In the genomic region with DNA sequence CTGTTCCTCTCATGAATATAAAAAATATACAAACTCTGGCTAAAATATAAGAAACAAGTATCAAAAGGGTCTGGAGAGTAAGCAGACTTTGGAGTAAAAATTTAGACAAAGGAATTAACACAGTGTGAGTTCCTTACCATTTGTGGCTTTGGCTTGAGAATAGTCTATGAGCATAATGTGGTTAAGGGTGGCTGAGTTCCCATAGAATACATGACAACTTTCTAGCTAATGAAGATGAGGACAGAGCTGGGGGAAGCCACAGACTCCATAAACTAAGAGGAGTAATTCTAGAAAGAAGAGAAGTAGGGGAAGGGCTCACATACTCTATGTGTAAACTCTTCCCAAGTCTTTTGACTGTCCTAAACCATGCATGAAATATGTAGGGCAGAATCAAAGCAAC, we compare ENCODE assay signal across 21 cellular contexts.
DNase-seq lines count a peak whose midpoint lies in the region; ATAC-seq, FAIRE-seq and TF ChIP-seq lines count a peak whose summit lies in the region.
"Had no signal": no experiment of that assay in that cellular context is flagged by ENCODE, and none has a peak within 500 bp of the region (broad histone marks: within the 10 kb centered on the region; RNA-seq: fewer than 3 reads in every experiment).

No MANE protein-coding gene starts in this region.

- peak overlapping the region; percentile 28 for H2AFZ ChIP-seq in neural progenitor cell (replicated peaks)
- H2AFZ ChIP-seq: GM23248 had no signal

- peaks cover 3% of the 10 kb centered on the region for H3K9me3 Mint-ChIP-seq in neural progenitor cell
- H3K9me3 Mint-ChIP-seq in activated CD4-positive, alpha-beta memory T cell treated with anti-CD3 and anti-CD28 coated beads for 36 hours = no peaks in the 10 kb centered on the region
- H3K9me3 Mint-ChIP-seq: T-helper 1 cell treated with Interleukin-12 subunit alpha and Interleukin-12 subunit beta and Interleukin-4 antibody, amounts not matched to agents 30 μg/mL and 1 μg/mL, for 36 hours had no signal

- CTCF ChIA-PET in activated CD4-positive, alpha-beta memory T cell treated with anti-CD3 and anti-CD28 coated beads for 36 hours (lab: Charles Lee) = no interaction called here

- H3K79me2 ChIP-seq in neural progenitor cell (ENCODE audit: low read depth) = no peaks in the 10 kb centered on the region

- POLR2A ChIA-PET in activated CD4-positive, alpha-beta memory T cell treated with anti-CD3 and anti-CD28 coated beads for 36 hours (lab: Charles Lee) = no interaction called here

- H3K4me3 Mint-ChIP-seq in neural progenitor cell = no peak overlapping the region
- H3K4me3 Mint-ChIP-seq in activated CD4-positive, alpha-beta memory T cell treated with anti-CD3 and anti-CD28 coated beads for 36 hours = no peak overlapping the region
- H3K4me3 Mint-ChIP-seq: T-helper 1 cell treated with Interleukin-12 subunit alpha and Interleukin-12 subunit beta and Interleukin-4 antibody, amounts not matched to agents 30 μg/mL and 1 μg/mL, for 36 hours had no signal

- H3K9ac ChIP-seq in neural progenitor cell = no peak overlapping the region
- H3K9ac ChIP-seq: BLaER1 treated with 17β-estradiol and CSF1 and Interleukin-3, amounts not matched to agents 10 nM and 100 nM; GM23248 had no signal

- no peaks in the 10 kb centered on the region for H3K4me1 Mint-ChIP-seq in neural progenitor cell
- no peaks in the 10 kb centered on the region for H3K4me1 Mint-ChIP-seq in activated CD4-positive, alpha-beta memory T cell treated with anti-CD3 and anti-CD28 coated beads for 36 hours (ENCODE audit: low read depth)

- ATAC-seq in GM18907 (IDR thresholded peaks at IDR 0.05; ENCODE audit: unreplicated experiment) = peak; percentile 61
- peak; percentile 55 for ATAC-seq in HG03442 (IDR thresholded peaks at IDR 0.05; ENCODE audit: unreplicated experiment)
- ATAC-seq in omental fat pad (ENCODE audit: low FRiP score) = no peak
- ATAC-seq: HCT116, SK-N-SH treated with all-trans-retinoic acid at 6 μM for 48 hours had no signal

- H3K4me3 ChIP-seq in astrocyte of the cerebellum (ENCODE audit: low read depth, low read length) (no peak overlapping the region), neural progenitor cell (no peak overlapping the region)
- H3K4me3 ChIP-seq: BLaER1 treated with 17β-estradiol and CSF1 and Interleukin-3, amounts not matched to agents 10 nM and 100 nM; GM23248 had no signal

- H3K27me3 Mint-ChIP-seq in neural progenitor cell (ENCODE audit: insufficient read depth, low read depth) = peaks cover 2% of the 10 kb centered on the region
- H3K27me3 Mint-ChIP-seq in activated CD4-positive, alpha-beta memory T cell treated with anti-CD3 and anti-CD28 coated beads for 36 hours = peaks cover 3% of the 10 kb centered on the region

- H4K20me1 ChIP-seq in neural progenitor cell (ENCODE audit: low read depth) = no peaks in the 10 kb centered on the region
- H4K20me1 ChIP-seq: BLaER1 treated with 17β-estradiol and CSF1 and Interleukin-3, amounts not matched to agents 10 nM and 100 nM had no signal

- no peak overlapping the region for H3K4me2 ChIP-seq in neural progenitor cell
- H3K4me2 ChIP-seq: BLaER1 treated with 17β-estradiol and CSF1 and Interleukin-3, amounts not matched to agents 10 nM and 100 nM had no signal

- intact Hi-C loops in activated CD4-positive, alpha-beta memory T cell treated with anti-CD3 and anti-CD28 coated beads for 36 hours (cut with micrococcal nuclease) = no loop called here

- no peak for TF ChIP-seq CTCF in astrocyte of the cerebellum (IDR thresholded peaks at IDR 0.05; ENCODE audit: low read depth, low read length, missing control alignments)
- TF ChIP-seq CTCF in neural progenitor cell (IDR thresholded peaks at IDR 0.05) = no peak
- TF ChIP-seq CTCF in omental fat pad (IDR thresholded peaks at IDR 0.05) = no peak

- H3K36me3 ChIP-seq in neural progenitor cell = no peaks in the 10 kb centered on the region
- H3K36me3 ChIP-seq: BLaER1 treated with 17β-estradiol and CSF1 and Interleukin-3, amounts not matched to agents 10 nM and 100 nM had no signal

- H3K9me3 ChIP-seq in neural progenitor cell (ENCODE audit: low read depth) = no peaks in the 10 kb centered on the region

- H3F3A ChIP-seq in neural progenitor cell (ENCODE audit: low read depth) = no peaks in the 10 kb centered on the region

- peak; percentile 77 for DNase-seq in astrocyte of the cerebellum (ENCODE audit: low read depth)
- no peak for DNase-seq in neural progenitor cell (ENCODE audit: low spot score)
- DNase-seq in 8988T = no peak
- no peak for DNase-seq in frontal cortex (ENCODE audit: low spot score in 2 of 2)
- DNase-seq in omental fat pad (ENCODE audit: low spot score) = no peak
- DNase-seq in activated CD4-positive, alpha-beta memory T cell treated with anti-CD3 and anti-CD28 coated beads for 36 hours = no peak
- DNase-seq: COR-L47, DMS53, GM23248, KG1, NCI-H1092 treated with DMSO at 0.1 percent for 48 hours, NCI-H1694 treated with DMSO at 0.1 percent for 48 hours, NCI-H510A, NCI-H82, Right ventricle myocardium superior had no signal

- no peak overlapping the region for H3K27ac ChIP-seq in neural progenitor cell
- H3K27ac ChIP-seq: BLaER1 treated with 17β-estradiol and CSF1 and Interleukin-3, amounts not matched to agents 10 nM and 100 nM; GM23248 had no signal

- in situ Hi-C loops in astrocyte of the cerebellum (cut with HindIII; ENCODE audit: low sequenced_read_pairs) = no loop called here

- no peak for FAIRE-seq in frontal cortex (lab: Jason Lieb, UNC)

- no peak overlapping the region for H3K27ac Mint-ChIP-seq in neural progenitor cell
- H3K27ac Mint-ChIP-seq in activated CD4-positive, alpha-beta memory T cell treated with anti-CD3 and anti-CD28 coated beads for 36 hours = no peak overlapping the region
- H3K27ac Mint-ChIP-seq: T-helper 1 cell treated with Interleukin-12 subunit alpha and Interleukin-12 subunit beta and Interleukin-4 antibody, amounts not matched to agents 30 μg/mL and 1 μg/mL, for 36 hours had no signal

- no peaks in the 10 kb centered on the region for H3K36me3 Mint-ChIP-seq in neural progenitor cell
- no peaks in the 10 kb centered on the region for H3K36me3 Mint-ChIP-seq in activated CD4-positive, alpha-beta memory T cell treated with anti-CD3 and anti-CD28 coated beads for 36 hours

- no peaks in the 10 kb centered on the region for H3K27me3 ChIP-seq in neural progenitor cell
- H3K27me3 ChIP-seq: BLaER1 treated with 17β-estradiol and CSF1 and Interleukin-3, amounts not matched to agents 10 nM and 100 nM had no signal

- no peaks in the 10 kb centered on the region for H3K4me1 ChIP-seq in neural progenitor cell
- H3K4me1 ChIP-seq: BLaER1 treated with 17β-estradiol and CSF1 and Interleukin-3, amounts not matched to agents 10 nM and 100 nM had no signal
